23 cellular contexts compared by ENCODE assay signal in the genomic region with DNA sequence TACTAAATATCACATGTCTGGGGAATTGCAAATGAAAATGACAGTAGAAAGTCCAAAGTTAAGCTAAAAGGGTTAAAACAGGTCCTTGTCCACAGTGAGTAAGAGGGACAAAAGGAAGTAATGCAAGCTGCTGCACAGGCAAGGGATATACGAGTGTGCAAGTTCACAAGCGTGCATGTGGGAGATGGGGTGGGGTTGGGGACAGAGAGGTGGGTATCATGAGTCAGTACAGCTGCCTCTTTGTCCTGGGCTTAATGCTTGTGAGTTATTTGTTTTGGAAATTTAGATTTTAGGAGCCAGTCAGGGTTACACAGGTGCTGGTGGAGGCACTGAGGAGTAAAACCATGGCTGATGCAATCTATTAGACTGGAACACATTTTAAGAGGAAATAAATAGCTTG. TPM values are rescaled to one million over a fixed set of nuclear protein-coding genes. Genes with fewer than 3 reads are reported as not detected.
DNase-seq lines count a peak whose midpoint lies in the region; ATAC-seq, FAIRE-seq and TF ChIP-seq lines count a peak whose summit lies in the region.
"Had no signal": no experiment of that assay in that cellular context is flagged by ENCODE, and none has a peak within 500 bp of the region (broad histone marks: within the 10 kb centered on the region; RNA-seq: fewer than 3 reads in every experiment).

No MANE protein-coding gene starts in this region.

- H3K23ac ChIP-seq in mesenchymal stem cell (ENCODE audit: low read length in 2 of 2) = no peak overlapping the region

- H3K4me3 Mint-ChIP-seq in astrocyte (ENCODE audit: unreplicated experiment) = no peak overlapping the region

- no peak overlapping the region for H3K4ac ChIP-seq in mesenchymal stem cell (ENCODE audit: low read depth in 1 of 2, low read length in 2 of 2)

- H3K9me2 ChIP-seq in hepatocyte (replicated peaks; ENCODE audit: insufficient read depth) = no peaks in the 10 kb centered on the region

- no peak overlapping the region for H3K14ac ChIP-seq in mesenchymal stem cell (ENCODE audit: low read length in 2 of 2)

- no peak overlapping the region for H2BK5ac ChIP-seq in mesenchymal stem cell (ENCODE audit: low read depth, low read length, poor library complexity, severe bottlenecking)

- H2BK15ac ChIP-seq in mesenchymal stem cell (ENCODE audit: low read depth, poor library complexity, severe bottlenecking) = no peak overlapping the region

- H3K27ac Mint-ChIP-seq in astrocyte (ENCODE audit: unreplicated experiment) = no peak overlapping the region
- H3K27ac Mint-ChIP-seq: CD4-positive, alpha-beta T cell had no signal

- no peak overlapping the region for H4K8ac ChIP-seq in mesenchymal stem cell (ENCODE audit: low read length)

- H4K91ac ChIP-seq in mesenchymal stem cell (ENCODE audit: low read length) = no peak overlapping the region

- peaks cover 9% of the 10 kb centered on the region for H3K79me1 ChIP-seq in mesenchymal stem cell (replicated peaks; ENCODE audit: low read length, poor library complexity, severe bottlenecking)

- no peak overlapping the region for H2BK120ac ChIP-seq in mesenchymal stem cell (ENCODE audit: low read depth, low read length)

- no peak for TF ChIP-seq CTCF in DND-41 (IDR thresholded peaks at IDR 0.05; ENCODE audit: borderline replicate concordance, extremely low read depth, low read length, poor library complexity, severe bottlenecking)
- no peak for TF ChIP-seq CTCF in astrocyte (IDR thresholded peaks at IDR 0.05; ENCODE audit: insufficient read depth, low read depth, low read length)
- TF ChIP-seq CTCF in hepatocyte (IDR thresholded peaks at IDR 0.05; ENCODE audit: poor library complexity) = no peak

- ATAC-seq in DND-41 (ENCODE audit: insufficient read depth, low read depth) (peak; percentile 57), HG02678 (IDR thresholded peaks at IDR 0.05; ENCODE audit: unreplicated experiment) (no peak)

- H3K4me1 ChIP-seq in BLaER1 (peaks cover 10% of the 10 kb centered on the region; the same call in 1 of the 2 replicates), DND-41 (ENCODE audit: insufficient read depth, low read length) (peaks cover 16% of the 10 kb centered on the region), astrocyte (ENCODE audit: insufficient read depth, low read length) (no peaks in the 10 kb centered on the region), mesenchymal stem cell (ENCODE audit: control insufficient read depth, insufficient read depth, low read depth, low read length) (peaks cover 2% of the 10 kb centered on the region), hepatocyte (ENCODE audit: insufficient read depth) (no peaks in the 10 kb centered on the region)
- H3K4me1 ChIP-seq: BE2C, Caco-2 had no signal

- H3K4me3 ChIP-seq in BLaER1 = no peak overlapping the region
- H3K4me3 ChIP-seq in DND-41 (ENCODE audit: low read depth in 1 of 2, low read length in 2 of 2) = no peak overlapping the region
- H3K4me3 ChIP-seq in astrocyte (ENCODE audit: insufficient read depth, low read depth, low read length) = no peak overlapping the region
- H3K4me3 ChIP-seq in mesenchymal stem cell (ENCODE audit: insufficient read depth in 1 of 2, low read depth in 1 of 2, low read length in 2 of 2) = no peak overlapping the region
- no peak overlapping the region for H3K4me3 ChIP-seq in hepatocyte

- peaks cover 2% of the 10 kb centered on the region for H3K36me3 Mint-ChIP-seq in astrocyte (ENCODE audit: low read depth, unreplicated experiment)

- no peak overlapping the region for H3K18ac ChIP-seq in mesenchymal stem cell (ENCODE audit: low read depth in 1 of 2, low read length in 2 of 2)

- no peak overlapping the region for H3K9ac ChIP-seq in BLaER1
- no peak overlapping the region for H3K9ac ChIP-seq in DND-41 (ENCODE audit: low read depth, low read length)
- no peak overlapping the region for H3K9ac ChIP-seq in astrocyte (ENCODE audit: low read length)
- H3K9ac ChIP-seq in mesenchymal stem cell (ENCODE audit: low read length) = no peak overlapping the region

- no peak overlapping the region for H3K27ac ChIP-seq in BLaER1
- no peak overlapping the region for H3K27ac ChIP-seq in DND-41 (ENCODE audit: low read length)
- H3K27ac ChIP-seq in astrocyte (ENCODE audit: low read depth, low read length) = no peak overlapping the region
- H3K27ac ChIP-seq in mesenchymal stem cell (ENCODE audit: low read length, poor library complexity, severe bottlenecking) = no peak overlapping the region
- H3K27ac ChIP-seq in hepatocyte = no peak overlapping the region
- H3K27ac ChIP-seq: C4-2B, HL-60 had no signal

- 68% methylated on average over 2 of the region's 2 CpGs for WGBS in mesenchymal stem cell
- 69% methylated on average over 2 of the region's 2 CpGs for WGBS in hepatocyte (ENCODE audit: low lambda C conversion rate, missing lambda C conversion rate)

- DNase-seq in DND-41 (peak; percentile 8), NCI-H526 (lab: John Stamatoyannopoulos, UW) (peak; percentile 25 to 61), astrocyte (ENCODE audit: low read depth) (no peak), mesenchymal stem cell (no peak), hepatocyte (ENCODE audit: low spot score) (no peak)
- DNase-seq: ACHN; BE2C; Caco-2; CD4-positive, alpha-beta T cell; DMS153; GOT3; H7; IMR-90; Karpas-422; KBM-7 had no signal

- peaks cover 6% of the 10 kb centered on the region for H3K27me3 Mint-ChIP-seq in astrocyte (ENCODE audit: low read depth, unreplicated experiment)

- no peaks in the 10 kb centered on the region for H3K9me3 Mint-ChIP-seq in astrocyte (ENCODE audit: unreplicated experiment)
- H3K9me3 Mint-ChIP-seq: CD4-positive, alpha-beta T cell had no signal

- FAIRE-seq in astrocyte (lab: Jason Lieb, UNC) = peak; percentile 55
- FAIRE-seq: A204.1, G401.6, GM12892, GM18507 had no signal

- H2AFZ ChIP-seq in DND-41 (ENCODE audit: low read depth, low read length) = no peak overlapping the region
- no peak overlapping the region for H2AFZ ChIP-seq in astrocyte (ENCODE audit: low read depth, low read length)
- no peak overlapping the region for H2AFZ ChIP-seq in mesenchymal stem cell (ENCODE audit: low read depth, low read length)
- no peak overlapping the region for H2AFZ ChIP-seq in hepatocyte

- peaks cover 23% of the 10 kb centered on the region for H3K27me3 ChIP-seq in BLaER1
- H3K27me3 ChIP-seq in DND-41 (ENCODE audit: insufficient read depth, low read length, poor library complexity) = no peaks in the 10 kb centered on the region
- no peaks in the 10 kb centered on the region for H3K27me3 ChIP-seq in astrocyte (ENCODE audit: insufficient read depth, low read length)
- H3K27me3 ChIP-seq in mesenchymal stem cell (ENCODE audit: control insufficient read depth in 1 of 2, insufficient read depth in 1 of 2, low read length in 2 of 2) = peaks cover 0 to 7% of the 10 kb centered on the region in 2 experiments
- H3K27me3 ChIP-seq in hepatocyte = no peaks in the 10 kb centered on the region

- H2AK5ac ChIP-seq in mesenchymal stem cell (ENCODE audit: low read length, severe bottlenecking) = no peak overlapping the region

- H3K36me3 ChIP-seq in BLaER1 (no peaks in the 10 kb centered on the region), DND-41 (ENCODE audit: insufficient read depth, low read length) (no peaks in the 10 kb centered on the region), astrocyte (ENCODE audit: insufficient read depth, low read length) (no peaks in the 10 kb centered on the region), mesenchymal stem cell (ENCODE audit: control insufficient read depth in 1 of 2, insufficient read depth in 2 of 2, low read depth in 1 of 2, low read length in 2 of 2) (peaks cover 0 to 3% of the 10 kb centered on the region in 2 experiments), hepatocyte (replicated peaks; ENCODE audit: insufficient read depth, low read depth) (no peaks in the 10 kb centered on the region)
- H3K36me3 ChIP-seq: BE2C had no signal

- no peak overlapping the region for H2BK12ac ChIP-seq in mesenchymal stem cell (ENCODE audit: low read length in 2 of 2)

- H3K4me2 ChIP-seq in BLaER1 = peak overlapping the region; percentile 16; the same call in 1 of the 2 replicates
- no peak overlapping the region for H3K4me2 ChIP-seq in DND-41 (ENCODE audit: insufficient read depth, low read length)
- no peak overlapping the region for H3K4me2 ChIP-seq in astrocyte (ENCODE audit: low read length)
- H3K4me2 ChIP-seq in mesenchymal stem cell (ENCODE audit: low read length, poor library complexity, severe bottlenecking) = no peak overlapping the region
- no peak overlapping the region for H3K4me2 ChIP-seq in hepatocyte

- no peaks in the 10 kb centered on the region for H3K4me1 Mint-ChIP-seq in astrocyte (ENCODE audit: low read depth, unreplicated experiment)

- H4K20me1 ChIP-seq in BLaER1 (no peaks in the 10 kb centered on the region), DND-41 (ENCODE audit: insufficient read depth, low read length) (no peaks in the 10 kb centered on the region), astrocyte (ENCODE audit: insufficient read depth, low read length) (no peaks in the 10 kb centered on the region), hepatocyte (ENCODE audit: insufficient read depth, poor library complexity, severe bottlenecking) (no peaks in the 10 kb centered on the region)

- no peaks in the 10 kb centered on the region for H3K79me2 ChIP-seq in DND-41 (ENCODE audit: insufficient read depth, low read length)
- no peaks in the 10 kb centered on the region for H3K79me2 ChIP-seq in astrocyte (ENCODE audit: insufficient read depth, low read length)
- H3K79me2 ChIP-seq in hepatocyte = no peaks in the 10 kb centered on the region

- H3K9me3 ChIP-seq in BLaER1 = peaks cover 29% of the 10 kb centered on the region
- no peaks in the 10 kb centered on the region for H3K9me3 ChIP-seq in DND-41 (ENCODE audit: insufficient read depth, low read length, severe bottlenecking)
- no peaks in the 10 kb centered on the region for H3K9me3 ChIP-seq in astrocyte (ENCODE audit: insufficient read depth, low read depth, low read length)
- H3K9me3 ChIP-seq in mesenchymal stem cell (ENCODE audit: control insufficient read depth, low read length) = no peaks in the 10 kb centered on the region
- no peaks in the 10 kb centered on the region for H3K9me3 ChIP-seq in hepatocyte (ENCODE audit: low read depth)
- H3K9me3 ChIP-seq: BE2C, Caco-2 had no signal

RNA-seq across cellular contexts. Expression of a gene that starts 3.3 kb away (rescaled TPM):
- total RNA-seq in astrocyte = 9.1 and 10.1 TPM in 2 replicates
- polyA plus RNA-seq in mesenchymal stem cell (2013, experiment 1 of 2) = 4.7 TPM
- polyA plus RNA-seq in mesenchymal stem cell (2013, experiment 2 of 2) = 4.6 TPM
- 21.2 and 27.6 TPM in 2 replicates for total RNA-seq in hepatocyte
- 7.6 and 9.3 TPM in 2 replicates for polyA plus RNA-seq in hepatocyte

RNA-seq across cellular contexts. Expression of a gene that starts 11.6 kb away (rescaled TPM):
- 4.9 and 8.0 TPM in 2 replicates for total RNA-seq in astrocyte
- 3.3 TPM for polyA plus RNA-seq in mesenchymal stem cell (2013, experiment 1 of 2)
- polyA plus RNA-seq in mesenchymal stem cell (2013, experiment 2 of 2) = 3.3 TPM
- 5.9 and 7.5 TPM in 2 replicates for total RNA-seq in hepatocyte
- polyA plus RNA-seq in hepatocyte = 1.8 and 3.0 TPM in 2 replicates

RNA-seq across cellular contexts. Expression of a gene that starts 57.6 kb away (rescaled TPM):
- total RNA-seq in astrocyte (2.3 and 2.7 TPM in 2 replicates), hepatocyte (4.1 and 4.9 TPM in 2 replicates)
- polyA plus RNA-seq in mesenchymal stem cell (2013, experiment 1 of 2) = 1.0 TPM
- polyA plus RNA-seq in mesenchymal stem cell (2013, experiment 2 of 2) = 0.96 TPM
- 1.9 and 3.3 TPM in 2 replicates for polyA plus RNA-seq in hepatocyte

Comparison
In these comparisons a context has a peak if more than half of its experiments do, and no peak if none do; other contexts are left out.
1. DNase-seq: peak in DND-41 (single experiment) and NCI-H526 (2 of 2); none in astrocyte (single experiment), mesenchymal stem cell (single experiment) and hepatocyte (single experiment).